Comparison of ENCODE assay signal across 8 cellular contexts in genomic region chr2:65064728-65065552, GRCh38. TPM values are rescaled to one million over a fixed set of nuclear protein-coding genes. Genes with fewer than 3 reads are reported as not detected.
DNase-seq lines count a peak whose midpoint lies in the region; ATAC-seq and TF ChIP-seq lines count a peak whose summit lies in the region.

No MANE protein-coding gene starts in this region.

- no peaks in the 10 kb centered on the region for H3K27me3 Mint-ChIP-seq in activated T-cell treated with anti-CD3 and anti-CD28 coated beads, Interleukin-2, amount 50 U/mL, for 72 hours (ENCODE audit: low read depth)

- peaks cover 42% of the 10 kb centered on the region for H3K4me1 Mint-ChIP-seq in activated T-cell treated with anti-CD3 and anti-CD28 coated beads, Interleukin-2, amount 50 U/mL, for 72 hours (ENCODE audit: low read depth)

- H3K4me3 Mint-ChIP-seq in activated T-cell treated with anti-CD3 and anti-CD28 coated beads, Interleukin-2, amount 50 U/mL, for 72 hours, result peak overlapping the region; percentile 48 to 65

- no peaks in the 10 kb centered on the region for H3K9me3 Mint-ChIP-seq in activated T-cell treated with anti-CD3 and anti-CD28 coated beads, Interleukin-2, amount 50 U/mL, for 72 hours

- peak; percentile 85 for ATAC-seq in GM18909 (IDR thresholded peaks at IDR 0.05; ENCODE audit: poor library complexity, unreplicated experiment)
- ATAC-seq in HG03097 (IDR thresholded peaks at IDR 0.05; ENCODE audit: low FRiP score, unreplicated experiment), result peak; percentile 74
- peak; percentile 77 for ATAC-seq in activated T-cell treated with anti-CD3 and anti-CD28 coated beads, Interleukin-2, amount 50 U/mL, for 72 hours (replicated peaks in 1 of 2)

- DNase-seq in CMK (ENCODE audit: low read depth) (peak; percentile 64), NCI-H446 treated with DMSO at 0.1 percent for 48 hours (lab: John Stamatoyannopoulos, UW) (peak; percentile 97), fibroblast of villous mesenchyme (ENCODE audit: low read depth) (peak; percentile 82), non-pigmented ciliary epithelial cell (ENCODE audit: low read depth) (peak; percentile 51), NCI-H1930 (lab: John Stamatoyannopoulos, UW) (no peak)
- peak; percentile 50 to 53 for DNase-seq in activated T-cell treated with anti-CD3 and anti-CD28 coated beads, Interleukin-2, amount 50 U/mL, for 72 hours

- TF ChIP-seq CTCF in fibroblast of villous mesenchyme (IDR thresholded peaks at IDR 0.05; ENCODE audit: insufficient read depth, low read depth, low read length), result peak; percentile 78

- H3K4me3 ChIP-seq in fibroblast of villous mesenchyme (ENCODE audit: low read depth, low read length), result peak overlapping the region; percentile 3

- no peaks in the 10 kb centered on the region for H3K36me3 Mint-ChIP-seq in activated T-cell treated with anti-CD3 and anti-CD28 coated beads, Interleukin-2, amount 50 U/mL, for 72 hours (ENCODE audit: insufficient read depth in 2 of 2)

- H3K27ac Mint-ChIP-seq in activated T-cell treated with anti-CD3 and anti-CD28 coated beads, Interleukin-2, amount 50 U/mL, for 72 hours, result peak overlapping the region; percentile 94

RNA-seq across cellular contexts. Expression of gene CEP68, which starts 8.7 kb away (rescaled TPM):
- 10 to 100 TPM in 1 of 2 donors, 1 to 10 TPM in 1; 6.1 to 10.4 TPM for total RNA-seq in activated T-cell treated with anti-CD3 and anti-CD28 coated beads, Interleukin-2, amount 50 U/mL, for 72 hours
- 8.1 and 9.9 TPM in 2 replicates for total RNA-seq in fibroblast of villous mesenchyme

Comparison
In these comparisons a context has a peak if more than half of its experiments do, and no peak if none do; other contexts are left out.
1. DNase-seq: peak in CMK (single experiment), NCI-H446 treated with DMSO at 0.1 percent for 48 hours (single experiment), activated T-cell treated with anti-CD3 and anti-CD28 coated beads, Interleukin-2, amount 50 U/mL, for 72 hours (2 of 2), fibroblast of villous mesenchyme (single experiment) and non-pigmented ciliary epithelial cell (single experiment); none in NCI-H1930 (0 of 2).
2. Peak in every context shown above with its lines, with median percentiles within 50 percentile points of each other: ATAC-seq.